Comparison of ENCODE assay signal across 9 cellular contexts in genomic region chr16:27243725-27244362, GRCh38. TPM values are rescaled to one million over a fixed set of nuclear protein-coding genes. Genes with fewer than 3 reads are reported as not detected.
DNase-seq lines count a peak whose midpoint lies in the region; ATAC-seq, FAIRE-seq and TF ChIP-seq lines count a peak whose summit lies in the region.
"Had no signal": no experiment of that assay in that cellular context is flagged by ENCODE, and none has a peak within 500 bp of the region (broad histone marks: within the 10 kb centered on the region; RNA-seq: fewer than 3 reads in every experiment).

No MANE protein-coding gene starts in this region.

- H3K4me3 ChIP-seq in adipocyte (ENCODE audit: low read length) = no peak overlapping the region

- TF ChIP-seq POLR2A in GM12892 (IDR thresholded peaks at IDR 0.05; ENCODE audit: low read depth, low read length) = no peak

- no peaks in the 10 kb centered on the region for H3K9me3 ChIP-seq in adipocyte (ENCODE audit: control insufficient read depth, low read length)

- FAIRE-seq in GM12892 (lab: Jason Lieb, UNC) = no peak

- no peak for ATAC-seq in HG03469 (IDR thresholded peaks at IDR 0.05; ENCODE audit: unreplicated experiment)

- peaks cover 59% of the 10 kb centered on the region for H3K4me1 ChIP-seq in adipocyte (ENCODE audit: control insufficient read depth, insufficient read depth, low read length)

- peak overlapping the region; percentile 44 for H3K27ac ChIP-seq in temporal lobe (ENCODE audit: low read depth, low read length)

- DNase-seq in activated CD4-positive, alpha-beta T cell treated with anti-CD3 and anti-CD28 coated beads for 48 hours = peak; percentile 2
- no peak for DNase-seq in activated CD4-positive, alpha-beta T cell treated with anti-CD3 and anti-CD28 coated beads for 4 hours
- DNase-seq in adipocyte (ENCODE audit: low read depth) (no peak), mesenteric fat pad (ENCODE audit: low spot score) (peak; percentile 57), HUDEP-2 (lab: John Stamatoyannopoulos, UW; ENCODE audit: unreplicated experiment in 76 of 76) (no peak), GM12892 (ENCODE audit: insufficient read length) (no peak)
- DNase-seq: NCI-H446 treated with DMSO at 0.1 percent for 48 hours had no signal

- no peaks in the 10 kb centered on the region for H3K36me3 ChIP-seq in adipocyte (ENCODE audit: control insufficient read depth, insufficient read depth, low read length, severe bottlenecking)

- H3K27me3 ChIP-seq in adipocyte (replicated peaks; ENCODE audit: control insufficient read depth, insufficient read depth, low read length) = no peaks in the 10 kb centered on the region

- H3K9ac ChIP-seq in adipocyte (ENCODE audit: low read length) = peak overlapping the region; percentile 1

RNA-seq across cellular contexts. Expression of gene NSMCE1, which starts 24.7 kb away (rescaled TPM):
- total RNA-seq in mesenteric fat pad (39.6 TPM), temporal lobe (24.8 TPM)
- 51.9 TPM for polyA plus RNA-seq in GM12892 (2012; ENCODE audit: missing spikeins)

RNA-seq across cellular contexts. Expression of gene KDM8, which starts 40.5 kb away (rescaled TPM):
- total RNA-seq in mesenteric fat pad (3.5 TPM), temporal lobe (3.0 TPM)
- 2.3 TPM for polyA plus RNA-seq in GM12892 (2012; ENCODE audit: missing spikeins)

Comparison
In these comparisons a context has a peak if more than half of its experiments do, and no peak if none do; other contexts are left out.
1. DNase-seq: peak in activated CD4-positive, alpha-beta T cell treated with anti-CD3 and anti-CD28 coated beads for 48 hours (single experiment) and mesenteric fat pad (single experiment); none in activated CD4-positive, alpha-beta T cell treated with anti-CD3 and anti-CD28 coated beads for 4 hours (0 of 2), adipocyte (single experiment), HUDEP-2 (0 of 76) and GM12892 (single experiment).